In the genomic region with DNA sequence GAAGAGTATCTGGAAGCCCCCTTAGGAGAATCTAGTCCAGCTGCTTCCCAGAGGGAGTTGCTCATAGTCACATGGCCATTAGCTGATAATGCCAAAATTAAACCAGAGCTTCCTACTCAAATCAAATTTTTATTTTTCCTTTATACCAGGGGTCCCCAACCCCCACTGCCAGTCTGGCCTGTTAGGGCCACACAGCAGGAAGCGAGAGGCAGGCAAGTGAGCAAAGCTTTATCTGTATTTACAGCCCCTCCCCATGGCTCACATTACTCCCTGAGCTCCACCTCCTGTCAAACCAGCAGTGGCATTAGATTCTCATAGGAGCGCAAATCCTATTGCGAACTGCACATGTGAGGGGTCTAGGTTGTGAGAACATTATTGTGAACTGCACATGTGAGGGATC, we compare ENCODE assay signal across 29 cellular contexts. TPM values are rescaled to one million over a fixed set of nuclear protein-coding genes. Genes with fewer than 3 reads are reported as not detected.
DNase-seq lines count a peak whose midpoint lies in the region; ATAC-seq and TF ChIP-seq lines count a peak whose summit lies in the region.
"Had no signal": no experiment of that assay in that cellular context is flagged by ENCODE, and none has a peak within 500 bp of the region (broad histone marks: within the 10 kb centered on the region; RNA-seq: fewer than 3 reads in every experiment).

No MANE protein-coding gene starts in this region.

- peaks cover 41% of the 10 kb centered on the region for H3K36me3 Mint-ChIP-seq in activated CD8-positive, alpha-beta memory T cell treated with anti-CD3 and anti-CD28 coated beads, Interleukin-2, amount 10 ng/mL, durations not matched to agents 7 days and 5 days
- peaks cover 0 to 3% of the 10 kb centered on the region in 2 donors for H3K36me3 Mint-ChIP-seq in CD4-positive, alpha-beta memory T cell
- H3K36me3 Mint-ChIP-seq in activated naive CD8-positive, alpha-beta T cell treated with anti-CD3 and anti-CD28 coated beads, Interleukin-2, amount 10 ng/mL, durations not matched to agents 7 days and 5 days, result peaks cover 15% of the 10 kb centered on the region
- H3K36me3 Mint-ChIP-seq in H9 (ENCODE audit: insufficient read depth in 1 of 3, low read depth in 3 of 3), result peaks cover 0 to 12% (median 2%) of the 10 kb centered on the region in 3 experiments; a peak in 3 of 7 replicates

- no peaks in the 10 kb centered on the region for H3K9me3 ChIP-seq in CD4-positive, alpha-beta memory T cell (ENCODE audit: control insufficient read depth in 1 of 2, low read length in 2 of 2)
- H3K9me3 ChIP-seq in H9 (ENCODE audit: control insufficient read depth, low read depth, low read length) (no peaks in the 10 kb centered on the region), osteoblast (ENCODE audit: low read depth, low read length) (no peaks in the 10 kb centered on the region)
- H3K9me3 ChIP-seq: colonic mucosa, right atrium auricular region had no signal

- no peak overlapping the region for H2BK12ac ChIP-seq in H9 (ENCODE audit: insufficient read length, low read depth, low read length)

- H2BK5ac ChIP-seq in H9 (ENCODE audit: insufficient read length, low read length), result no peak overlapping the region

- peak overlapping the region; percentile 83 for H3K4me3 Mint-ChIP-seq in activated CD8-positive, alpha-beta memory T cell treated with anti-CD3 and anti-CD28 coated beads, Interleukin-2, amount 10 ng/mL, durations not matched to agents 7 days and 5 days
- peak overlapping the region in 7 of 8 donors; percentile 30 to 96 (median 69) for H3K4me3 Mint-ChIP-seq in CD4-positive, alpha-beta memory T cell
- no peak overlapping the region for H3K4me3 Mint-ChIP-seq in activated naive CD8-positive, alpha-beta T cell treated with anti-CD3 and anti-CD28 coated beads, Interleukin-2, amount 10 ng/mL, durations not matched to agents 7 days and 5 days
- no peak overlapping the region for H3K4me3 Mint-ChIP-seq in H9
- H3K4me3 Mint-ChIP-seq: nephron progenitor cell, WTC11 had no signal

- H3K27me3 ChIP-seq in CD4-positive, alpha-beta memory T cell (ENCODE audit: insufficient read depth, low read length), result no peaks in the 10 kb centered on the region
- no peaks in the 10 kb centered on the region for H3K27me3 ChIP-seq in H9 (ENCODE audit: insufficient read depth, low read length)
- no peaks in the 10 kb centered on the region for H3K27me3 ChIP-seq in osteoblast (ENCODE audit: insufficient read depth, low read length)
- H3K27me3 ChIP-seq: colonic mucosa, right atrium auricular region had no signal

- no peak overlapping the region for H3K14ac ChIP-seq in H9 (ENCODE audit: insufficient read depth, low read length)

- no peak overlapping the region for H3K4me2 ChIP-seq in H9 (ENCODE audit: insufficient read depth, insufficient read length, low read length)
- H3K4me2 ChIP-seq in osteoblast (ENCODE audit: insufficient read depth, low read length), result no peak overlapping the region

- no peak overlapping the region for H3K9ac ChIP-seq in H9 (ENCODE audit: extremely low read depth, insufficient read length, low read length)
- H3K9ac ChIP-seq: GM23248, parathyroid adenoma had no signal

- no peak for DNase-seq in activated CD8-positive, alpha-beta memory T cell treated with anti-CD3 and anti-CD28 coated beads, Interleukin-2, amount 10 ng/mL, durations not matched to agents 7 days and 5 days
- no peak for DNase-seq in activated CD8-positive, alpha-beta memory T cell treated with anti-CD3 and anti-CD28 coated beads, Interleukin-2, amount 50 U/mL, for 48 hours
- no peak for DNase-seq in CD4-positive, alpha-beta memory T cell
- no peak for DNase-seq in activated naive CD8-positive, alpha-beta T cell treated with anti-CD3 and anti-CD28 coated beads, Interleukin-2, amount 10 ng/mL, durations not matched to agents 7 days and 5 days
- DNase-seq in sciatic nerve (ENCODE audit: low spot score), result no peak
- no peak for DNase-seq in retina
- DNase-seq in H9, result no peak
- no peak for DNase-seq in osteoblast (ENCODE audit: insufficient read length, low spot score, missing footprints)
- DNase-seq: ACHN; activated CD4-positive, alpha-beta T cell treated with anti-CD3 and anti-CD28 coated beads, Interleukin-2, amount 50 U/mL, for 4 hours; activated naive CD4-positive, alpha-beta T cell treated with Interleukin-2 at 50 U/mL for 16 hours; activated T-cell treated with anti-CD3 and anti-CD28 coated beads for 4 hours; aorta; colonic mucosa; effector CD8-positive, alpha-beta T cell; glutamatergic neuron; GM23248; islet precursor cell; KG1; midbrain; NCI-H510A treated with DMSO at 0.1 percent for 48 hours; nephron progenitor cell; NK-92 treated with Interleukin-12 subunit alpha and Interleukin-12 subunit beta, amount 100 ng/mL, for 24 hours; SHP77; trophoblast cell had no signal

- no peaks in the 10 kb centered on the region for H3K27me3 Mint-ChIP-seq in activated CD8-positive, alpha-beta memory T cell treated with anti-CD3 and anti-CD28 coated beads, Interleukin-2, amount 10 ng/mL, durations not matched to agents 7 days and 5 days
- no peaks in the 10 kb centered on the region for H3K27me3 Mint-ChIP-seq in CD4-positive, alpha-beta memory T cell
- H3K27me3 Mint-ChIP-seq in activated naive CD8-positive, alpha-beta T cell treated with anti-CD3 and anti-CD28 coated beads, Interleukin-2, amount 10 ng/mL, durations not matched to agents 7 days and 5 days, result no peaks in the 10 kb centered on the region
- H3K27me3 Mint-ChIP-seq in H9 (ENCODE audit: low read depth), result no peaks in the 10 kb centered on the region

- no peak for ATAC-seq in activated CD8-positive, alpha-beta memory T cell treated with anti-CD3 and anti-CD28 coated beads, Interleukin-2, amount 10 ng/mL, durations not matched to agents 7 days and 5 days
- ATAC-seq in activated naive CD8-positive, alpha-beta T cell treated with anti-CD3 and anti-CD28 coated beads, Interleukin-2, amount 10 ng/mL, durations not matched to agents 7 days and 5 days (ENCODE audit: low read depth), result no peak
- ATAC-seq in sciatic nerve, result peak; percentile 28
- ATAC-seq: Panc1, WTC11 had no signal

- no peak overlapping the region for H3K4me3 ChIP-seq in CD4-positive, alpha-beta memory T cell (ENCODE audit: low read length in 2 of 2)
- no peak overlapping the region for H3K4me3 ChIP-seq in osteoblast (ENCODE audit: insufficient read depth, low read length)
- H3K4me3 ChIP-seq: GM23248, right atrium auricular region had no signal

- intact Hi-C loops in CD4-positive, alpha-beta memory T cell (cut with micrococcal nuclease), result loop anchor here (5.0 to 10.0 kb wide), 2 partner anchors 49 to 619 kb away; partner anchors contain the start of gene EXOSC9
- intact Hi-C loops in sciatic nerve (cut with DNase I), result no loop called here

- no peak overlapping the region for H3K56ac ChIP-seq in H9 (ENCODE audit: insufficient read length, low read depth, low read length)

- no peak overlapping the region for H3K4ac ChIP-seq in H9 (ENCODE audit: low read depth, low read length)

- H3K79me1 ChIP-seq in H9 (ENCODE audit: insufficient read depth, low read depth, low read length, poor library complexity, severe bottlenecking), result no peaks in the 10 kb centered on the region

- H3K23ac ChIP-seq in H9 (ENCODE audit: insufficient read length, low read depth, low read length), result no peak overlapping the region

- H4K20me1 ChIP-seq in H9 (ENCODE audit: control insufficient read depth, insufficient read depth, insufficient read length) (no peaks in the 10 kb centered on the region), osteoblast (ENCODE audit: insufficient read depth, low read length) (no peaks in the 10 kb centered on the region)

- H2BK20ac ChIP-seq in H9 (ENCODE audit: low read depth, low read length, poor library complexity, severe bottlenecking), result no peak overlapping the region

- H3K4me1 ChIP-seq in CD4-positive, alpha-beta memory T cell (ENCODE audit: insufficient read depth, low read length), result peaks cover 53% of the 10 kb centered on the region
- H3K4me1 ChIP-seq in H9 (ENCODE audit: insufficient read depth, low read length) (no peaks in the 10 kb centered on the region; the same call in 1 of the 2 replicates), osteoblast (ENCODE audit: insufficient read depth, low read length) (peaks cover 8% of the 10 kb centered on the region)
- H3K4me1 ChIP-seq: parathyroid adenoma, right atrium auricular region had no signal

- TF ChIP-seq CTCF in H9 (conservative IDR thresholded peaks at IDR 0.05), result no peak
- TF ChIP-seq CTCF in osteoblast (IDR thresholded peaks at IDR 0.05; ENCODE audit: extremely low read depth, low read depth, low read length), result no peak

- H2AK5ac ChIP-seq in H9 (ENCODE audit: insufficient read length, low read length), result no peak overlapping the region

- H2AFZ ChIP-seq in H9 (ENCODE audit: low read length) (no peak overlapping the region), osteoblast (ENCODE audit: low read length) (no peak overlapping the region)
- H2AFZ ChIP-seq: parathyroid adenoma had no signal

- no peak overlapping the region for H2BK15ac ChIP-seq in H9 (ENCODE audit: low read depth, low read length)

- CTCF ChIA-PET in activated CD8-positive, alpha-beta memory T cell treated with anti-CD3 and anti-CD28 coated beads, Interleukin-2, amount 10 ng/mL, durations not matched to agents 7 days and 5 days (lab: Charles Lee), result interaction anchor here (1.0 to 1.8 kb wide), 3 partner anchors 9 to 72 kb away, joined by 3 to 11 read pairs (median 3); no protein-coding TSS in a partner anchor
- CTCF ChIA-PET in CD4-positive, alpha-beta memory T cell (lab: Charles Lee; ENCODE audit: partially characterized antibody), result interaction anchor here (0.6 to 3.4 kb wide), 5 partner anchors 9 to 276 kb away, joined by 3 to 34 read pairs (median 4); no protein-coding TSS in a partner anchor

- H2BK120ac ChIP-seq in H9 (ENCODE audit: low read depth, low read length, poor library complexity, severe bottlenecking), result no peak overlapping the region

- H3K36me3 ChIP-seq in CD4-positive, alpha-beta memory T cell (ENCODE audit: insufficient read depth, low read length), result no peaks in the 10 kb centered on the region
- H3K36me3 ChIP-seq in osteoblast (ENCODE audit: insufficient read depth, low read length), result no peaks in the 10 kb centered on the region
- H3K36me3 ChIP-seq: colonic mucosa, right atrium auricular region had no signal

- H3K27ac ChIP-seq in CD4-positive, alpha-beta memory T cell (ENCODE audit: low read depth, low read length), result peak overlapping the region; percentile 87
- H3K27ac ChIP-seq in H9 (ENCODE audit: insufficient read length, low read depth, low read length) (no peak overlapping the region), osteoblast (ENCODE audit: low read depth, low read length) (no peak overlapping the region)
- H3K27ac ChIP-seq: GM23248, parathyroid adenoma, right atrium auricular region had no signal

- no peak overlapping the region for H3K18ac ChIP-seq in H9 (ENCODE audit: insufficient read length, low read depth, low read length)

- H3K23me2 ChIP-seq in H9 (ENCODE audit: insufficient read length, low read depth, low read length, poor library complexity, severe bottlenecking), result no peaks in the 10 kb centered on the region

- H4K8ac ChIP-seq in H9 (replicated peaks; ENCODE audit: insufficient read length, low read depth, low read length), result no peak overlapping the region

- peaks cover 70% of the 10 kb centered on the region for H3K4me1 Mint-ChIP-seq in activated CD8-positive, alpha-beta memory T cell treated with anti-CD3 and anti-CD28 coated beads, Interleukin-2, amount 10 ng/mL, durations not matched to agents 7 days and 5 days
- H3K4me1 Mint-ChIP-seq in CD4-positive, alpha-beta memory T cell, result peaks cover 44 to 70% (median 56%) of the 10 kb centered on the region in 4 donors
- H3K4me1 Mint-ChIP-seq in activated naive CD8-positive, alpha-beta T cell treated with anti-CD3 and anti-CD28 coated beads, Interleukin-2, amount 10 ng/mL, durations not matched to agents 7 days and 5 days, result peaks cover 41% of the 10 kb centered on the region
- peaks cover 5 to 12% of the 10 kb centered on the region in 2 experiments for H3K4me1 Mint-ChIP-seq in H9
- H3K4me1 Mint-ChIP-seq: nephron progenitor cell had no signal

- POLR2A ChIA-PET in CD4-positive, alpha-beta memory T cell (lab: Charles Lee; ENCODE audit: partially characterized antibody), result interaction anchor here (0.7 to 2.7 kb wide), 4 partner anchors 8 to 50 kb away, joined by 3 to 21 read pairs (median 8); no protein-coding TSS in a partner anchor
- POLR2A ChIA-PET in activated naive CD8-positive, alpha-beta T cell treated with anti-CD3 and anti-CD28 coated beads, Interleukin-2, amount 10 ng/mL, durations not matched to agents 7 days and 5 days (lab: Charles Lee), result interaction anchor here (1.0 to 1.7 kb wide), 3 partner anchors 28 to 71 kb away, joined by 3 to 6 read pairs (median 5); no protein-coding TSS in a partner anchor

- H3T11ph ChIP-seq in H9 (ENCODE audit: low read length), result no peak overlapping the region

- H3K79me2 ChIP-seq in H9 (ENCODE audit: insufficient read depth, low read length), result no peaks in the 10 kb centered on the region
- no peaks in the 10 kb centered on the region for H3K79me2 ChIP-seq in osteoblast (ENCODE audit: insufficient read depth, low read length)
- H3K79me2 ChIP-seq: parathyroid adenoma had no signal

- no CpG with 5 or more reads among the region's 3 CpGs for WGBS in H9 (ENCODE audit: extremely low coverage, insufficient read length, low lambda C conversion rate)

- no peak overlapping the region for H4K5ac ChIP-seq in H9 (ENCODE audit: insufficient read length, low read depth, low read length)

- peak overlapping the region; percentile 97 for H3K27ac Mint-ChIP-seq in activated CD8-positive, alpha-beta memory T cell treated with anti-CD3 and anti-CD28 coated beads, Interleukin-2, amount 10 ng/mL, durations not matched to agents 7 days and 5 days
- peak overlapping the region in 6 of 7 donors; percentile 13 to 98 (median 36) for H3K27ac Mint-ChIP-seq in CD4-positive, alpha-beta memory T cell
- H3K27ac Mint-ChIP-seq in activated naive CD8-positive, alpha-beta T cell treated with anti-CD3 and anti-CD28 coated beads, Interleukin-2, amount 10 ng/mL, durations not matched to agents 7 days and 5 days, result peak overlapping the region; percentile 7
- no peak overlapping the region for H3K27ac Mint-ChIP-seq in H9
- H3K27ac Mint-ChIP-seq: nephron progenitor cell, WTC11 had no signal

- H4K91ac ChIP-seq in H9 (ENCODE audit: insufficient read length, low read depth, low read length), result no peak overlapping the region

- H3K9me3 Mint-ChIP-seq in activated CD8-positive, alpha-beta memory T cell treated with anti-CD3 and anti-CD28 coated beads, Interleukin-2, amount 10 ng/mL, durations not matched to agents 7 days and 5 days (ENCODE audit: low read depth), result peaks cover 2% of the 10 kb centered on the region
- no peaks in the 10 kb centered on the region for H3K9me3 Mint-ChIP-seq in CD4-positive, alpha-beta memory T cell
- H3K9me3 Mint-ChIP-seq in activated naive CD8-positive, alpha-beta T cell treated with anti-CD3 and anti-CD28 coated beads, Interleukin-2, amount 10 ng/mL, durations not matched to agents 7 days and 5 days, result peaks cover 3% of the 10 kb centered on the region
- peaks cover 5 to 6% of the 10 kb centered on the region in 2 experiments; a peak in 3 of 5 replicates for H3K9me3 Mint-ChIP-seq in H9

RNA-seq across cellular contexts. Expression of gene TNIP3, which starts 19.2 kb away (rescaled TPM):
- 1 to 10 TPM; 9.1 to 9.3 TPM for total RNA-seq in activated CD8-positive, alpha-beta memory T cell treated with anti-CD3 and anti-CD28 coated beads, Interleukin-2, amount 10 ng/mL, durations not matched to agents 7 days and 5 days
- under 1 TPM; 0.38 to 0.55 TPM for total RNA-seq in CD4-positive, alpha-beta memory T cell
- under 1 TPM; 0.52 to 0.55 TPM for polyA plus RNA-seq in CD4-positive, alpha-beta memory T cell
- total RNA-seq in activated naive CD8-positive, alpha-beta T cell treated with anti-CD3 and anti-CD28 coated beads, Interleukin-2, amount 10 ng/mL, durations not matched to agents 7 days and 5 days, result 1 to 10 TPM; 3.0 to 3.8 TPM
- total RNA-seq in sciatic nerve, result 0.53 TPM
- total RNA-seq in H9 (2021), result not detected in 2 replicates
- total RNA-seq in osteoblast, result 0.59 and 0.72 TPM in 2 replicates
- total RNA-seq: right atrium auricular region, WTC11 had no signal

Comparison
In these comparisons a context has a peak if more than half of its experiments do, and no peak if none do; other contexts are left out.
1. H3K27ac Mint-ChIP-seq: peak in activated CD8-positive, alpha-beta memory T cell treated with anti-CD3 and anti-CD28 coated beads, Interleukin-2, amount 10 ng/mL, durations not matched to agents 7 days and 5 days (single experiment), CD4-positive, alpha-beta memory T cell (6 of 7) and activated naive CD8-positive, alpha-beta T cell treated with anti-CD3 and anti-CD28 coated beads, Interleukin-2, amount 10 ng/mL, durations not matched to agents 7 days and 5 days (single experiment); none in H9 (0 of 3).
2. H3K4me3 Mint-ChIP-seq: peak in activated CD8-positive, alpha-beta memory T cell treated with anti-CD3 and anti-CD28 coated beads, Interleukin-2, amount 10 ng/mL, durations not matched to agents 7 days and 5 days (single experiment) and CD4-positive, alpha-beta memory T cell (7 of 8); none in activated naive CD8-positive, alpha-beta T cell treated with anti-CD3 and anti-CD28 coated beads, Interleukin-2, amount 10 ng/mL, durations not matched to agents 7 days and 5 days (single experiment) and H9 (0 of 2).